In the genomic region with DNA sequence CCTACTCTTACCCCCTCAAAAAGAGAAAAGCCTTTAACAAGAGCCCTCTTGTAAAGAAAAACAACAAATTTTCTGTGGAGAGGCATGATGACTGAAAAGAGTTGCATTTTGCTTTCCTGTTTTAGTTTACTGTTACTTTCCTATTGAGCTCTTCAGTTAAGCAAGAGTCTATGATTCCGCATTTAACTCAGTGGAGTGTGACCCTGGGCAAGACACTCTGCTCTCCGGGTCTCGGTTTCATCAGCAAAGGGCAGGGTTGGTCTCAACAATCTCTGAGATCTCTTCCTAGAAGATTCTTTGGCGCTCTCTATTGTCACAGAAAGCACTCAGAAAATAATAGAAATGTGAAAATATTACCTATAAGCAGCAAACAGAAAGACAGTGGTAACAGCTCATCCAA, we compare ENCODE assay signal across 14 cellular contexts.
"Had no signal": no experiment of that assay in that cellular context is flagged by ENCODE, and none has a peak within 500 bp of the region (broad histone marks: within the 10 kb centered on the region; RNA-seq: fewer than 3 reads in every experiment).

No MANE protein-coding gene starts in this region.

- H3K4me3 Mint-ChIP-seq: activated CD4-positive, alpha-beta T cell treated with anti-CD3 and anti-CD28 coated beads, Interleukin-2, amount 10 ng/mL, durations not matched to agents 7 days and 5 days; activated naive CD4-positive, alpha-beta T cell treated with anti-CD3 and anti-CD28 coated beads for 36 hours; naive thymus-derived CD8-positive, alpha-beta T cell had no signal

- H3K4me3 ChIP-seq: coronary artery, lower lobe of right lung, skin epidermis, transverse colon had no signal

- DNase-seq: activated CD4-positive, alpha-beta T cell treated with anti-CD3 and anti-CD28 coated beads, Interleukin-2, amount 10 ng/mL, durations not matched to agents 7 days and 5 days; activated CD4-positive, CD25-positive, alpha-beta regulatory T cell; activated CD8-positive, alpha-beta memory T cell treated with anti-CD3 and anti-CD28 coated beads for 24 hours; activated naive CD4-positive, alpha-beta T cell treated with anti-CD3 and anti-CD28 coated beads for 36 hours; central memory CD4-positive, alpha-beta T cell; effector memory CD4-positive, alpha-beta T cell; hypothalamus; lower lobe of right lung; naive thymus-derived CD8-positive, alpha-beta T cell; stimulated activated CD4-positive, alpha-beta T cell treated with anti-CD3 and anti-CD28 coated beads, Interleukin-4, amount 100 ng/mL, for 4 hours; transverse colon had no signal

- H3K9me3 Mint-ChIP-seq: activated CD4-positive, alpha-beta T cell treated with anti-CD3 and anti-CD28 coated beads, Interleukin-2, amount 10 ng/mL, durations not matched to agents 7 days and 5 days; activated naive CD4-positive, alpha-beta T cell treated with anti-CD3 and anti-CD28 coated beads for 36 hours; naive thymus-derived CD8-positive, alpha-beta T cell had no signal

- H3K27ac Mint-ChIP-seq: activated CD4-positive, alpha-beta T cell treated with anti-CD3 and anti-CD28 coated beads, Interleukin-2, amount 10 ng/mL, durations not matched to agents 7 days and 5 days; activated naive CD4-positive, alpha-beta T cell treated with anti-CD3 and anti-CD28 coated beads for 36 hours had no signal

- H3K27ac ChIP-seq: coronary artery, epithelial cell of prostate, lower lobe of right lung had no signal

- H3K27me3 ChIP-seq: transverse colon had no signal

- H3K36me3 ChIP-seq: transverse colon had no signal

- ATAC-seq: lower lobe of right lung; naive thymus-derived CD8-positive, alpha-beta T cell had no signal

- H3K9me3 ChIP-seq: lower lobe of right lung, transverse colon had no signal

- H3K27me3 Mint-ChIP-seq: activated CD4-positive, alpha-beta T cell treated with anti-CD3 and anti-CD28 coated beads, Interleukin-2, amount 10 ng/mL, durations not matched to agents 7 days and 5 days; naive thymus-derived CD8-positive, alpha-beta T cell had no signal
